Comparison of ENCODE assay signal across 8 cellular contexts in the genomic region with DNA sequence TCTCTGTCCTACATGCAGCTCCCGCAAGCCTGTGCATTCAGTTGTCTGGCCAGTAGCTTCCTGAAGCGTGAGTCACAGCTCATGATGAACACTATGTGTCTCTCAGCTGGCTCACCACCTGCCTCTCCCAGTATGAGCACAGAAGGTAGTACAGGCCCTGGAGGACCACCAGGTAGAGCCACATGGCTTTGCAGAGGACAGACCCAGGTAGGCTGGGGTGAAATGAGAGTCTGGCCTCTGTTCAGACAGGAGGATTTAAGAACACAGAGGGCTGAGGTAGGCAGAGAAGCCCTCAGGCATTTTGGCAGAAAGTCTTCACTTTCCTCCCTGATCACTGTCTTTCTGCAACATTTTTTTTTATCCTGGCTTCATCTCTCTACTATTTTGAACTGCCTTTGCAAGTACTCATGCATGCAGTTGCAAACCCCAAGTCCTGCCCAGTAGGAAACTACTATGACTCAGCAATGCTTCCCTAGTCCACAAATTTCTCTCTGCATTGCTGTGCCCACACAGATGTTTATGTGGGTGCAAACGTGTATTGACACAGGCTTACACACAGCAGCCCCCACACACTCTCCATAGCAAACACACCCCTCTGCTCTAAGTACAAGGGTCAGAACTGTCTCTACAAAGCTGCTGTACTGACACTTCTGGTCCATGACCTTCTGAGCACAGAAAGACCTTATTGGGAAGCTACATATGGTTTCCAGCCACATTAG. TPM values are rescaled to one million over a fixed set of nuclear protein-coding genes. Genes with fewer than 3 reads are reported as not detected.
DNase-seq lines count a peak whose midpoint lies in the region; ATAC-seq and TF ChIP-seq lines count a peak whose summit lies in the region.

No MANE protein-coding gene starts in this region.

- H3K36me3 ChIP-seq in mucosa of descending colon (ENCODE audit: low read depth), result no peaks in the 10 kb centered on the region

- DNase-seq in mucosa of descending colon (no peak), NCI-H1436 (lab: John Stamatoyannopoulos, UW) (no peak), NCI-H345 (lab: John Stamatoyannopoulos, UW) (no peak)
- no peak for DNase-seq in stimulated activated CD8-positive, alpha-beta memory T cell treated with anti-CD3 and anti-CD28 coated beads, Interleukin-4, amount 100 ng/mL, for 48 hours

- intact Hi-C loops in mucosa of descending colon (cut with DNase I, micrococcal nuclease), result no loop called here

- no peaks in the 10 kb centered on the region for H3K9me3 ChIP-seq in mucosa of descending colon

- no peak for TF ChIP-seq CTCF in C4-2B (conservative IDR thresholded peaks at IDR 0.05)
- no peak for TF ChIP-seq CTCF in mucosa of descending colon (IDR thresholded peaks at IDR 0.05)

- H3K4me3 ChIP-seq in mucosa of descending colon, result no peak overlapping the region

- H3K4me1 ChIP-seq in mucosa of descending colon (ENCODE audit: low read depth), result no peaks in the 10 kb centered on the region

- ATAC-seq in HG02852 (IDR thresholded peaks at IDR 0.05; ENCODE audit: unreplicated experiment), result peak; percentile 50
- ATAC-seq in mucosa of descending colon, result peak; percentile 72
- no peak for ATAC-seq in GM19463 (IDR thresholded peaks at IDR 0.05; ENCODE audit: unreplicated experiment)

- H3K27ac ChIP-seq in C4-2B (peak overlapping the region; percentile 23; the same call in 1 of the 2 replicates), angular gyrus (ENCODE audit: low read depth, low read length) (peak overlapping the region; percentile 83)

RNA-seq across cellular contexts. Expression of a gene that starts 7.2 kb away (rescaled TPM):
- total RNA-seq in mucosa of descending colon, result not detected

RNA-seq across cellular contexts. Expression of a gene that starts 15.9 kb away (rescaled TPM):
- under 1 TPM; 0.14 to 0.28 (median 0.19) TPM for total RNA-seq in mucosa of descending colon
